In genomic region chr9:36258170-36258988, GRCh38 we compare ENCODE assay signal across 8 cellular contexts. TPM values are rescaled to one million over a fixed set of nuclear protein-coding genes. Genes with fewer than 3 reads are reported as not detected.
DNase-seq lines count a peak whose midpoint lies in the region; ATAC-seq, FAIRE-seq and TF ChIP-seq lines count a peak whose summit lies in the region.

Gene GNE (minus strand): TSS chr9:36258448. CDS start chr9:36249355, 9,093 bp downstream.

- TF ChIP-seq POLR2A in H54 (IDR thresholded peaks at IDR 0.05; ENCODE audit: low read depth, low read length) (peak; percentile 62; the same call in 1 of the 2 replicates), gastroesophageal sphincter (IDR thresholded peaks at IDR 0.05) (peak; percentile 91 to 95)

- WGBS in SK-N-SH (ENCODE audit: low lambda C conversion rate), result 0% methylated on average over 17 of the region's 78 CpGs
- 3% methylated on average over 12 of the region's 78 CpGs; no CpG with 5 or more reads in 1 of the 2 donors for WGBS in gastroesophageal sphincter (ENCODE audit: low coverage in 1 of 2), 2 donors

- TF ChIP-seq CTCF in SK-N-SH (IDR thresholded peaks at IDR 0.05) (no peak), gastroesophageal sphincter (IDR thresholded peaks at IDR 0.05) (no peak), neutrophil (IDR thresholded peaks at IDR 0.05) (peak; percentile 25), subcutaneous adipose tissue (IDR thresholded peaks at IDR 0.05; ENCODE audit: low read depth) (no peak)

- H3K9me3 ChIP-seq in SK-N-SH (no peaks in the 10 kb centered on the region), gastroesophageal sphincter (no peaks in the 10 kb centered on the region), neutrophil (no peaks in the 10 kb centered on the region)

- H3K9me2 ChIP-seq in SK-N-SH, result no peaks in the 10 kb centered on the region

- H3K4me3 ChIP-seq in SK-N-SH (ENCODE audit: low read depth in 2 of 2, low read length in 1 of 2) (peak within 1 kb of the TSS; percentile 66 to 77), gastroesophageal sphincter (peak within 1 kb of the TSS; percentile 93 to 96), neutrophil (ENCODE audit: low read depth in 1 of 2, low read length in 1 of 2) (peak within 1 kb of the TSS; percentile 70 to 86)

- peak; percentile 97 for DNase-seq in EL
- DNase-seq in H54 (ENCODE audit: insufficient read length, low spot score), result peak; percentile 79
- DNase-seq in M059J (ENCODE audit: low read depth), result peak; percentile 97
- peak; percentile 96 for DNase-seq in SK-N-SH
- DNase-seq in activated naive CD4-positive, alpha-beta T cell treated with anti-CD3 and anti-CD28 coated beads, Interleukin-2, amount 50 U/mL, for 16 hours, result peak; percentile 99

- TF ChIP-seq RAD21 in SK-N-SH (IDR thresholded peaks at IDR 0.05; ENCODE audit: low read length), result no peak

- peaks cover 0 to 4% of the 10 kb centered on the region in 2 experiments; a peak in 1 of 4 replicates for H3K4me1 ChIP-seq in SK-N-SH (ENCODE audit: control insufficient read depth in 1 of 2, insufficient read depth in 2 of 2, low read depth in 1 of 2, low read length in 1 of 2)
- peaks cover 0 to 28% (median 8%) of the 10 kb centered on the region in 3 donors for H3K4me1 ChIP-seq in gastroesophageal sphincter
- H3K4me1 ChIP-seq in neutrophil (ENCODE audit: control insufficient read depth in 1 of 2, insufficient read depth in 1 of 2, low read depth in 1 of 2, low read length in 1 of 2), result peaks cover 11% of the 10 kb centered on the region in 2 experiments

- TF ChIP-seq EP300 in SK-N-SH (IDR thresholded peaks at IDR 0.05; ENCODE audit: borderline replicate concordance in 1 of 2, low read depth in 1 of 2, low read length in 1 of 2) (no peak), gastroesophageal sphincter (IDR thresholded peaks at IDR 0.05) (no peak)

- no peaks in the 10 kb centered on the region; the same call in 1 of the 2 replicates for H4K20me1 ChIP-seq in SK-N-SH (ENCODE audit: insufficient read depth)

- H3K4me2 ChIP-seq in SK-N-SH, result peak within 1 kb of the TSS; percentile 87

- H3K27me3 ChIP-seq in SK-N-SH (ENCODE audit: insufficient read depth) (no peaks in the 10 kb centered on the region), gastroesophageal sphincter (no peaks in the 10 kb centered on the region), neutrophil (no peaks in the 10 kb centered on the region)

- H3K27ac ChIP-seq in SK-N-SH (ENCODE audit: low read depth in 2 of 2, low read length in 1 of 2), result peak within 1 kb of the TSS; percentile 81 to 85
- H3K27ac ChIP-seq in gastroesophageal sphincter, result peak within 1 kb of the TSS; percentile 97 to 100 (median 100)
- peak within 1 kb of the TSS; percentile 90 for H3K27ac ChIP-seq in neutrophil

- H3K79me2 ChIP-seq in SK-N-SH (ENCODE audit: insufficient read depth), result peaks cover 41% of the 10 kb centered on the region

- H3F3A ChIP-seq in SK-N-SH (replicated peaks; ENCODE audit: insufficient read depth), result peaks cover 11% of the 10 kb centered on the region

- H2AFZ ChIP-seq in SK-N-SH (ENCODE audit: low read depth), result peak within 1 kb of the TSS; percentile 87

- no peak for FAIRE-seq in H54 (lab: Jason Lieb, UNC)

- POLR2A ChIA-PET in SK-N-SH (lab: Yijun Ruan, JAX), result interaction anchor here (0.7 to 1.0 kb wide), 4 partner anchors 15 to 308 kb away, joined by 3 read pairs; partner anchors contain the start of genes CLTA and RNF38

- H3K36me3 ChIP-seq in SK-N-SH (replicated peaks in 1 of 2; ENCODE audit: control insufficient read depth in 1 of 2, insufficient read depth in 2 of 2, low read length in 1 of 2) (peaks cover 0 to 6% of the 10 kb centered on the region in 2 experiments), gastroesophageal sphincter (no peaks in the 10 kb centered on the region), neutrophil (no peaks in the 10 kb centered on the region)

- ATAC-seq in gastroesophageal sphincter, result peak; percentile 98

- H3K9ac ChIP-seq in SK-N-SH, result peak within 1 kb of the TSS; percentile 94

- CTCF ChIA-PET in SK-N-SH (lab: Yijun Ruan, JAX), result interaction anchor here (0.7 to 2.8 kb wide), 5 partner anchors 10 to 92 kb away, joined by 3 to 11 read pairs (median 3); no protein-coding TSS in a partner anchor

TF ChIP-seq in SK-N-SH, 30 proteins besides CTCF, POLR2A, EP300 and RAD21 (continues in another document):
- TF ChIP-seq RXRA (IDR thresholded peaks at IDR 0.05; ENCODE audit: borderline replicate concordance, low read depth) (no peak), ELF1 (IDR thresholded peaks at IDR 0.05) (no peak; the same call in 1 of the 2 replicates), EZH2phosphoT487 (IDR thresholded peaks at IDR 0.05; ENCODE audit: borderline replicate concordance, low read depth) (no peak), NRF1 (IDR thresholded peaks at IDR 0.05; ENCODE audit: low read depth, low read length) (no peak), MEF2A (IDR thresholded peaks at IDR 0.05; ENCODE audit: borderline replicate concordance, low read depth) (no peak), POLR2AphosphoS5 (IDR thresholded peaks at IDR 0.05; ENCODE audit: low read depth, low read length) (peak; percentile 93), SMC3 (IDR thresholded peaks at IDR 0.05; ENCODE audit: low read depth, low read length) (no peak), USF2 (IDR thresholded peaks at IDR 0.05; ENCODE audit: borderline replicate concordance, low read depth, low read length) (no peak), FOSL2 (IDR thresholded peaks at IDR 0.05; ENCODE audit: borderline replicate concordance, low read depth) (no peak), RFX5 (IDR thresholded peaks at IDR 0.05; ENCODE audit: low read length) (peak; percentile 89), CHD2 (IDR thresholded peaks at IDR 0.05; ENCODE audit: low read length, partially characterized antibody) (peak; percentile 82), PBX3 (IDR thresholded peaks at IDR 0.05) (no peak; the same call in 1 of the 2 replicates), GATA2 (CRISPR knock-in tag; IDR thresholded peaks at IDR 0.05) (no peak), TEAD4 (IDR thresholded peaks at IDR 0.05; ENCODE audit: borderline replicate concordance, insufficient read depth) (no peak), SIN3A (IDR thresholded peaks at IDR 0.05; ENCODE audit: borderline replicate concordance, low read depth, low read length) (peak; percentile 90; the same call in 1 of the 2 replicates), REST (IDR thresholded peaks at IDR 0.05; ENCODE audit: low read depth, low read length) (peak; percentile 76), GABPA (IDR thresholded peaks at IDR 0.05; ENCODE audit: low read depth) (no peak), YY1 (IDR thresholded peaks at IDR 0.05; ENCODE audit: low read depth) (peak; percentile 78), USF1 (IDR thresholded peaks at IDR 0.05; ENCODE audit: borderline replicate concordance, low read depth) (no peak)

RNA-seq across cellular contexts. Expression of gene GNE, which starts in this region (rescaled TPM):
- total RNA-seq in M059J (2014; rRNA removed; shearing (Covaris generic)), result 38.0 and 50.0 TPM in 2 replicates
- polyA plus RNA-seq in SK-N-SH (2012; rRNA removed), result 13.0 and 17.5 TPM in 2 replicates
- 13.4 and 16.4 TPM in 2 replicates for polyA plus RNA-seq in SK-N-SH (2012; cell fraction: cytosol; rRNA removed)
- polyA plus RNA-seq in SK-N-SH (2012; cell fraction: nucleus; rRNA removed), result 8.4 and 11.7 TPM in 2 replicates
- total RNA-seq in gastroesophageal sphincter (10 to 100 TPM; 27.3 to 34.2 (median 31.1) TPM), subcutaneous adipose tissue (10 to 100 TPM; 30.4 to 36.0 (median 35.2) TPM)

Comparison
In these comparisons a context has a peak if more than half of its experiments do, and no peak if none do; other contexts are left out.
1. Peak in every context shown above with its lines: DNase-seq, ATAC-seq, H3K4me3 ChIP-seq and H3K27ac ChIP-seq.